ENCODE assay signal across 20 cellular contexts in the genomic region with DNA sequence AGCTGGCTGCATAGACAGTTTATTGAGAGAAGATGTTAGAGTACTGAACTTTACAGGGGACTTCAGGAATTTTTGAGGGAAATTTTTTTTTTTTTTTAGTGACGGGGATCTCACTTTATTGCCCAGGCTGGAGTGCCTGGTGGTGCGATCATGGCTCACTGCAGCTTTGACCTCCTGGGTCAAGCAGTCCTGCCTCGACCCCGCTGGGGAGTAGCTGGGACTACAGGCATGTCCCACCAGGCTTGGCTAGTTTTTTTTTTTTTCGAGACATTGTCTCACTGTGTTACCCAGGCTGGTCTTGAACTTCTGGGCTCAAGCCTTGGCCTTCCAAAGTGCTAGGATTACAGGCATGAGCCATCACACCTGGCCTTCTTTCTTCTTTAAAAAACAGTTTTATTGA. TPM values are rescaled to one million over a fixed set of nuclear protein-coding genes. Genes with fewer than 3 reads are reported as not detected.
"Had no signal": no experiment of that assay in that cellular context is flagged by ENCODE, and none has a peak within 500 bp of the region (broad histone marks: within the 10 kb centered on the region; RNA-seq: fewer than 3 reads in every experiment).

No MANE protein-coding gene starts in this region.

- DNase-seq: activated CD4-positive, alpha-beta T cell treated with anti-CD3 and anti-CD28 coated beads for 4 hours; amygdala; dermis blood vessel endothelial cell; effector memory CD4-positive, alpha-beta T cell; foreskin fibroblast; hippocampal formation; islet precursor cell; lower lobe of right lung; occipital lobe; posterior cingulate gyrus; spleen; stimulated activated CD4-positive, alpha-beta T cell treated with anti-CD3 and anti-CD28 coated beads, Interleukin-4, amount 100 ng/mL, for 4 hours; stimulated activated naive CD4-positive, alpha-beta T cell; upper lobe of right lung had no signal

- H3K9me3 Mint-ChIP-seq: activated naive CD4-positive, alpha-beta T cell treated with anti-CD3 and anti-CD28 coated beads, Interleukin-2, amount 50 U/mL, for 72 hours; T-helper 2 cell treated with Interferon-gamma antibody and Interleukin-4, amounts not matched to agents 5 μg/mL and 100 μg/mL, for 36 hours had no signal

- H3K27me3 ChIP-seq: spleen, upper lobe of right lung had no signal

- H3K4me3 Mint-ChIP-seq: T-helper 2 cell treated with Interferon-gamma antibody and Interleukin-4, amounts not matched to agents 5 μg/mL and 100 μg/mL, for 36 hours had no signal

- H3K27ac ChIP-seq: lower lobe of right lung, spleen, upper lobe of right lung had no signal

- H3K27ac Mint-ChIP-seq: T-helper 2 cell treated with Interferon-gamma antibody and Interleukin-4, amounts not matched to agents 5 μg/mL and 100 μg/mL, for 36 hours had no signal

- H3K4me1 ChIP-seq: lower lobe of right lung, upper lobe of right lung had no signal

- ATAC-seq: activated naive CD4-positive, alpha-beta T cell treated with anti-CD3 and anti-CD28 coated beads, Interleukin-2, amount 50 U/mL, for 72 hours; lower lobe of right lung; upper lobe of right lung had no signal

- H3K4me3 ChIP-seq: lower lobe of right lung, spleen, upper lobe of right lung had no signal

- FAIRE-seq: TTC549 had no signal

RNA-seq across cellular contexts. Expression of a gene that starts 10.8 kb away (rescaled TPM):
- total RNA-seq: cardiac septum, occipital lobe, SK-MEL-5 had no signal
- polyA plus RNA-seq: neural cell had no signal
